Comparison of ENCODE assay signal across 14 cellular contexts in genomic region chr2:60961457-60961856, GRCh38. TPM values are rescaled to one million over a fixed set of nuclear protein-coding genes. Genes with fewer than 3 reads are reported as not detected.
DNase-seq lines count a peak whose midpoint lies in the region; ATAC-seq, FAIRE-seq and TF ChIP-seq lines count a peak whose summit lies in the region.
"Had no signal": no experiment of that assay in that cellular context is flagged by ENCODE, and none has a peak within 500 bp of the region (broad histone marks: within the 10 kb centered on the region; RNA-seq: fewer than 3 reads in every experiment).

No MANE protein-coding gene starts in this region.

- H3K4me1 ChIP-seq in IMR-90 (ENCODE audit: control insufficient read depth, insufficient read depth, low read length) (peaks cover 1% of the 10 kb centered on the region; the same call in 1 of the 2 replicates), astrocyte (ENCODE audit: insufficient read depth, low read length) (peaks cover 8% of the 10 kb centered on the region), mesendoderm (ENCODE audit: control insufficient read depth, low read depth, low read length) (no peaks in the 10 kb centered on the region)
- H3K4me1 ChIP-seq: testis had no signal

- no peak for TF ChIP-seq POLR2A in IMR-90 (IDR thresholded peaks at IDR 0.05; ENCODE audit: low read depth, low read length)

- no TSS peak for BruUV-seq in IMR-90 (replicated peaks; lab: Mats Ljungman, UMichigan)

- H4K91ac ChIP-seq in IMR-90 (ENCODE audit: insufficient read depth, low read depth, low read length) = no peak overlapping the region

- H3K9ac ChIP-seq in IMR-90 (ENCODE audit: low read depth, low read length) (no peak overlapping the region), astrocyte (ENCODE audit: low read length) (no peak overlapping the region), mesendoderm (ENCODE audit: low read length) (no peak overlapping the region)

- peaks cover 7% of the 10 kb centered on the region for H3K36me3 Mint-ChIP-seq in astrocyte (ENCODE audit: low read depth, unreplicated experiment)
- H3K36me3 Mint-ChIP-seq in effector memory CD8-positive, alpha-beta T cell (ENCODE audit: insufficient read depth) = peaks cover 9% of the 10 kb centered on the region

- H4K5ac ChIP-seq in IMR-90 (ENCODE audit: low read depth, low read length) (no peak overlapping the region), mesendoderm (ENCODE audit: low read length) (no peak overlapping the region)

- H4K20me1 ChIP-seq in IMR-90 (ENCODE audit: insufficient read depth, low read length) (no peaks in the 10 kb centered on the region), astrocyte (ENCODE audit: insufficient read depth, low read length) (no peaks in the 10 kb centered on the region)

- H4K8ac ChIP-seq in IMR-90 (ENCODE audit: low read depth in 2 of 2, low read length in 2 of 2) (no peak overlapping the region), mesendoderm (ENCODE audit: low read depth, low read length) (no peak overlapping the region)

- no peaks in the 10 kb centered on the region for H3K79me2 ChIP-seq in astrocyte (ENCODE audit: insufficient read depth, low read length)
- H3K79me2 ChIP-seq in mesendoderm (ENCODE audit: control insufficient read depth, insufficient read depth, low read length) = no peaks in the 10 kb centered on the region

- FAIRE-seq in astrocyte (lab: Jason Lieb, UNC) = no peak

- no peaks in the 10 kb centered on the region for H3K27me3 Mint-ChIP-seq in astrocyte (ENCODE audit: low read depth, unreplicated experiment)
- no peaks in the 10 kb centered on the region for H3K27me3 Mint-ChIP-seq in effector memory CD8-positive, alpha-beta T cell
- H3K27me3 Mint-ChIP-seq: activated CD4-positive, alpha-beta T cell treated with anti-CD3 and anti-CD28 coated beads, Interleukin-2, amount 10 ng/mL, durations not matched to agents 7 days and 5 days; CD4-positive, CD25-positive, alpha-beta regulatory T cell had no signal

- H2BK120ac ChIP-seq in IMR-90 (ENCODE audit: low read depth, low read length) (no peak overlapping the region), mesendoderm (ENCODE audit: low read depth, low read length) (no peak overlapping the region)

- no peak overlapping the region for H3K27ac ChIP-seq in IMR-90 (ENCODE audit: insufficient read depth, low read length)
- no peak overlapping the region for H3K27ac ChIP-seq in astrocyte (ENCODE audit: low read depth, low read length)
- H3K27ac ChIP-seq in mesendoderm (ENCODE audit: low read depth, low read length) = no peak overlapping the region
- H3K27ac ChIP-seq: testis had no signal

- peaks cover 5% of the 10 kb centered on the region; the same call in 1 of the 2 replicates for H3K9me1 ChIP-seq in IMR-90 (ENCODE audit: insufficient read depth, low read length)

- no peak overlapping the region for H3K56ac ChIP-seq in IMR-90 (ENCODE audit: extremely low read depth, insufficient read depth, low read length)
- no peak overlapping the region for H3K56ac ChIP-seq in mesendoderm (ENCODE audit: low read length)

- H3K23ac ChIP-seq in IMR-90 (ENCODE audit: low read depth, low read length) (no peak overlapping the region), mesendoderm (ENCODE audit: low read length) (no peak overlapping the region)

- in situ Hi-C loops in IMR-90 (cut with MboI; ENCODE audit: low sequenced_read_pairs) = no loop called here

- no peak overlapping the region for H3K18ac ChIP-seq in IMR-90 (ENCODE audit: low read depth, low read length)
- no peak overlapping the region for H3K18ac ChIP-seq in mesendoderm (ENCODE audit: low read length)

- POLR2A ChIA-PET in IMR-90 (lab: Charles Lee; ENCODE audit: unreplicated experiment) = no interaction called here

- H3K4ac ChIP-seq in IMR-90 (ENCODE audit: low read depth, low read length) (no peak overlapping the region), mesendoderm (ENCODE audit: low read depth, low read length) (no peak overlapping the region)

- no peak overlapping the region for H2AK9ac ChIP-seq in IMR-90 (replicated peaks; ENCODE audit: low read depth, low read length, poor library complexity)

- DNase-seq in AG08395 (ENCODE audit: low spot score) = peak; percentile 37
- peak; percentile 75 for DNase-seq in IMR-90
- DNase-seq in astrocyte (ENCODE audit: low read depth) = peak; percentile 26
- peak; percentile 42 for DNase-seq in kidney epithelial cell (ENCODE audit: low read depth)
- DNase-seq in omental fat pad (ENCODE audit: low spot score) = no peak
- DNase-seq in effector memory CD8-positive, alpha-beta T cell = no peak
- no peak for DNase-seq in mesendoderm
- no peak for DNase-seq in islet precursor cell
- DNase-seq: activated CD4-positive, alpha-beta T cell treated with anti-CD3 and anti-CD28 coated beads, Interleukin-2, amount 10 ng/mL, durations not matched to agents 7 days and 5 days; CD4-positive, CD25-positive, alpha-beta regulatory T cell; glutamatergic neuron; midbrain; testis had no signal

- no peak for TF ChIP-seq RAD21 in IMR-90 (IDR thresholded peaks at IDR 0.05; ENCODE audit: low read length)

- CTCF ChIA-PET in IMR-90 (lab: Yijun Ruan, JAX) = interaction anchor here (0.6 kb wide), 1 partner anchor 83 kb away, joined by 4 read pairs; no protein-coding TSS in a partner anchor

- H3K27me3 ChIP-seq in IMR-90 (ENCODE audit: control insufficient read depth, insufficient read depth, low read length) = no peaks in the 10 kb centered on the region
- no peaks in the 10 kb centered on the region for H3K27me3 ChIP-seq in astrocyte (ENCODE audit: insufficient read depth, low read length)
- no peaks in the 10 kb centered on the region for H3K27me3 ChIP-seq in kidney epithelial cell (ENCODE audit: control insufficient read depth, insufficient read depth, low read length)
- H3K27me3 ChIP-seq in mesendoderm (ENCODE audit: insufficient read depth, low read length, poor library complexity) = no peaks in the 10 kb centered on the region
- H3K27me3 ChIP-seq: testis had no signal

- no peaks in the 10 kb centered on the region for H3K9me3 ChIP-seq in IMR-90 (ENCODE audit: control insufficient read depth, insufficient read depth, low read length)
- H3K9me3 ChIP-seq in astrocyte (ENCODE audit: insufficient read depth, low read depth, low read length) = no peaks in the 10 kb centered on the region
- H3K9me3 ChIP-seq: testis had no signal

- no peak overlapping the region for H3K4me2 ChIP-seq in IMR-90 (ENCODE audit: low read depth, low read length)
- H3K4me2 ChIP-seq in astrocyte (ENCODE audit: low read length) = no peak overlapping the region
- no peak overlapping the region for H3K4me2 ChIP-seq in mesendoderm (ENCODE audit: low read length)

- no peaks in the 10 kb centered on the region for H3K79me1 ChIP-seq in IMR-90 (ENCODE audit: low read depth in 1 of 2, low read length in 2 of 2)
- no peaks in the 10 kb centered on the region for H3K79me1 ChIP-seq in mesendoderm (ENCODE audit: low read length)

- no peak overlapping the region for H2AFZ ChIP-seq in IMR-90 (replicated peaks; ENCODE audit: low read length, poor library complexity)
- H2AFZ ChIP-seq in astrocyte (ENCODE audit: low read depth, low read length) = no peak overlapping the region

- dilution Hi-C loops in IMR-90 (cut with HindIII; ENCODE audit: low sequenced_read_pairs, unreplicated experiment) = no loop called here

- no CpG with 5 or more reads among the region's 4 CpGs for WGBS in IMR-90 (ENCODE audit: extremely low coverage in 2 of 2, insufficient read length in 1 of 2), 2 experiments
- no CpG with 5 or more reads among the region's 4 CpGs for WGBS in mesendoderm (ENCODE audit: extremely low coverage, insufficient coverage, low lambda C conversion rate)

- H3K4me3 ChIP-seq in IMR-90 (ENCODE audit: insufficient read depth, low read depth, low read length) = no peak overlapping the region
- no peak overlapping the region for H3K4me3 ChIP-seq in astrocyte (ENCODE audit: insufficient read depth, low read depth, low read length)
- H3K4me3 ChIP-seq in kidney epithelial cell (ENCODE audit: low read depth, low read length) = no peak overlapping the region
- H3K4me3 ChIP-seq in mesendoderm (ENCODE audit: low read length) = no peak overlapping the region
- H3K4me3 ChIP-seq: testis had no signal

- ATAC-seq in IMR-90 (ENCODE audit: low read depth) = peak; percentile 68
- ATAC-seq in omental fat pad (ENCODE audit: low FRiP score) = no peak
- ATAC-seq in effector memory CD8-positive, alpha-beta T cell (replicated peaks) = no peak

- TF ChIP-seq CTCF in IMR-90 (conservative IDR thresholded peaks at IDR 0.05; ENCODE audit: low read depth, low read length) (no peak), astrocyte (IDR thresholded peaks at IDR 0.05; ENCODE audit: insufficient read depth, low read depth, low read length) (no peak), kidney epithelial cell (IDR thresholded peaks at IDR 0.05; ENCODE audit: insufficient read depth, low read length, poor library complexity, severe bottlenecking) (no peak), omental fat pad (IDR thresholded peaks at IDR 0.05) (no peak)

- H3K14ac ChIP-seq in IMR-90 (replicated peaks; ENCODE audit: low read depth, low read length) = no peak overlapping the region

- H3K9me3 Mint-ChIP-seq in astrocyte (ENCODE audit: unreplicated experiment) = no peaks in the 10 kb centered on the region
- H3K9me3 Mint-ChIP-seq in effector memory CD8-positive, alpha-beta T cell = no peaks in the 10 kb centered on the region
- H3K9me3 Mint-ChIP-seq: CD4-positive, CD25-positive, alpha-beta regulatory T cell had no signal

- H2BK20ac ChIP-seq in IMR-90 (ENCODE audit: low read depth, low read length) = no peak overlapping the region

- H2BK15ac ChIP-seq in IMR-90 (ENCODE audit: low read depth, low read length) (no peak overlapping the region), mesendoderm (replicated peaks; ENCODE audit: low read depth) (no peak overlapping the region)

- intact Hi-C loops in IMR-90 (cut with micrococcal nuclease) = no loop called here

- no peak overlapping the region for H2AK5ac ChIP-seq in IMR-90 (ENCODE audit: low read depth, low read length)
- no peak overlapping the region for H2AK5ac ChIP-seq in mesendoderm (ENCODE audit: low read length)

- H3K4me3 Mint-ChIP-seq in astrocyte (ENCODE audit: unreplicated experiment) = no peak overlapping the region
- no peak overlapping the region for H3K4me3 Mint-ChIP-seq in effector memory CD8-positive, alpha-beta T cell
- H3K4me3 Mint-ChIP-seq: activated CD4-positive, alpha-beta T cell treated with anti-CD3 and anti-CD28 coated beads, Interleukin-2, amount 10 ng/mL, durations not matched to agents 7 days and 5 days; CD4-positive, CD25-positive, alpha-beta regulatory T cell had no signal

- H2BK5ac ChIP-seq in IMR-90 (ENCODE audit: low read depth, low read length, poor library complexity, severe bottlenecking) (peak overlapping the region; percentile 40), mesendoderm (ENCODE audit: low read length) (no peak overlapping the region)

- H3K36me3 ChIP-seq in IMR-90 (ENCODE audit: control insufficient read depth, insufficient read depth, low read length) (no peaks in the 10 kb centered on the region), astrocyte (ENCODE audit: insufficient read depth, low read length) (no peaks in the 10 kb centered on the region), kidney epithelial cell (ENCODE audit: control insufficient read depth, insufficient read depth, low read length) (no peaks in the 10 kb centered on the region), mesendoderm (ENCODE audit: control insufficient read depth, insufficient read depth, low read length) (no peaks in the 10 kb centered on the region)

- no peak overlapping the region for H3K27ac Mint-ChIP-seq in astrocyte (ENCODE audit: unreplicated experiment)
- H3K27ac Mint-ChIP-seq in effector memory CD8-positive, alpha-beta T cell = no peak overlapping the region
- H3K27ac Mint-ChIP-seq: activated CD4-positive, alpha-beta T cell treated with anti-CD3 and anti-CD28 coated beads, Interleukin-2, amount 10 ng/mL, durations not matched to agents 7 days and 5 days; activated T-helper 2 cell treated with anti-CD3 and anti-CD28 coated beads, Interferon-gamma antibody, Interleukin-2, Interleukin-4, amounts not matched to agents 10 μg/mL and 5 μg/mL and 100 μg/mL, durations not matched to agents 14 hours and 24 hours and 36 hours; CD4-positive, CD25-positive, alpha-beta regulatory T cell had no signal

- H3K4me1 Mint-ChIP-seq in astrocyte (ENCODE audit: low read depth, unreplicated experiment) = peaks cover 5% of the 10 kb centered on the region
- peaks cover 10 to 27% of the 10 kb centered on the region in 2 donors for H3K4me1 Mint-ChIP-seq in effector memory CD8-positive, alpha-beta T cell (ENCODE audit: low read depth in 2 of 2)

RNA-seq across cellular contexts. Expression of gene PEX13, which starts 56.1 kb away (rescaled TPM):
- total RNA-seq in IMR-90 (2012; rRNA removed) = 33.3 and 34.8 TPM in 2 replicates
- polyA plus RNA-seq in IMR-90 (2012; rRNA removed) = 11.4 and 12.1 TPM in 2 replicates
- 6.3 and 15.1 TPM in 2 replicates for polyA plus RNA-seq in IMR-90 (2012; cell fraction: cytosol; rRNA removed)
- polyA plus RNA-seq in IMR-90 (2012; cell fraction: nucleus; rRNA removed; ENCODE audit: low replicate concordance) = 4.4 and 6.6 TPM in 2 replicates
- total RNA-seq in astrocyte = 27.8 and 28.8 TPM in 2 replicates
- total RNA-seq in kidney epithelial cell = 31.7 and 33.0 TPM in 2 replicates
- total RNA-seq in omental fat pad = 10 to 100 TPM; 13.6 to 30.1 (median 23.2) TPM
- 9.3 TPM for polyA plus RNA-seq in mesendoderm (2013, experiment 1 of 2)
- polyA plus RNA-seq in mesendoderm (2013, experiment 2 of 2) = 9.5 TPM

RNA-seq across cellular contexts. Expression of gene PUS10, which starts 56.6 kb away (rescaled TPM):
- total RNA-seq in IMR-90 (2012; rRNA removed) (5.7 and 7.5 TPM in 2 replicates), astrocyte (7.7 and 9.4 TPM in 2 replicates), kidney epithelial cell (4.4 and 8.9 TPM in 2 replicates), omental fat pad (1 to 10 TPM; 2.9 to 6.1 (median 4.7) TPM)
- polyA plus RNA-seq in IMR-90 (2012; rRNA removed) = 3.4 and 4.4 TPM in 2 replicates
- polyA plus RNA-seq in IMR-90 (2012; cell fraction: cytosol; rRNA removed) = 0.89 and 2.1 TPM in 2 replicates
- polyA plus RNA-seq in IMR-90 (2012; cell fraction: nucleus; rRNA removed; ENCODE audit: low replicate concordance) = 0.92 and 5.5 TPM in 2 replicates
- polyA plus RNA-seq in mesendoderm (2013, experiment 1 of 2) = 1.6 TPM
- polyA plus RNA-seq in mesendoderm (2013, experiment 2 of 2) = 1.6 TPM

Comparison
In these comparisons a context has a peak if more than half of its experiments do, and no peak if none do; other contexts are left out.
1. DNase-seq: peak in AG08395 (single experiment), IMR-90 (single experiment), astrocyte (single experiment) and kidney epithelial cell (single experiment); none in omental fat pad (single experiment), effector memory CD8-positive, alpha-beta T cell (0 of 3), mesendoderm (single experiment) and islet precursor cell (single experiment).